In genomic region chr15:67542192-67542461, GRCh38 we compare ENCODE assay signal across 8 cellular contexts. TPM values are rescaled to one million over a fixed set of nuclear protein-coding genes. Genes with fewer than 3 reads are reported as not detected.
DNase-seq lines count a peak whose midpoint lies in the region; ATAC-seq and TF ChIP-seq lines count a peak whose summit lies in the region.

No MANE protein-coding gene starts in this region.

- H3K27me3 ChIP-seq in PC-9 (ENCODE audit: insufficient read depth, low read depth) (no peaks in the 10 kb centered on the region), endocrine pancreas (ENCODE audit: control insufficient read depth, insufficient read depth, low read length) (no peaks in the 10 kb centered on the region), neuron (ENCODE audit: insufficient read depth, low read length) (no peaks in the 10 kb centered on the region)

- no peaks in the 10 kb centered on the region for H3K9me2 ChIP-seq in PC-9 (ENCODE audit: insufficient read depth)

- no peak for ATAC-seq in HG03442 (IDR thresholded peaks at IDR 0.05; ENCODE audit: unreplicated experiment)

- H3K9me3 ChIP-seq in PC-9 (ENCODE audit: insufficient read depth, low read depth) (no peaks in the 10 kb centered on the region), endocrine pancreas (ENCODE audit: control insufficient read depth, low read length) (no peaks in the 10 kb centered on the region), neuron (ENCODE audit: low read length) (no peaks in the 10 kb centered on the region)

- H2AFZ ChIP-seq in PC-9 (peak overlapping the region; percentile 96), neuron (ENCODE audit: low read depth, low read length) (peak overlapping the region; percentile 82)

- peak overlapping the region; percentile 58 for H3K9ac ChIP-seq in endocrine pancreas (ENCODE audit: control insufficient read depth, insufficient read depth, low read length)

- intact Hi-C loops in PC-9 (cut with micrococcal nuclease; ENCODE audit: unreplicated experiment) = loop anchor here (5.0 kb wide), 1 partner anchor 295 kb away; no protein-coding TSS in a partner anchor

- TF ChIP-seq CTCF in PC-9 (conservative IDR thresholded peaks at IDR 0.05) = no peak

- CTCF ChIA-PET in PC-9 (lab: Charles Lee) = interaction anchor here (0.5 kb wide), 1 partner anchor 25 kb away, joined by 7 read pairs; no protein-coding TSS in a partner anchor

- H4K20me1 ChIP-seq in PC-9 (ENCODE audit: insufficient read depth) = no peaks in the 10 kb centered on the region

- H3F3A ChIP-seq in PC-9 (ENCODE audit: insufficient read depth, low read depth) = peaks cover 8% of the 10 kb centered on the region; the same call in 1 of the 2 replicates

- H3K79me2 ChIP-seq in PC-9 (ENCODE audit: low read depth) = no peaks in the 10 kb centered on the region

- H3K36me3 ChIP-seq in PC-9 (ENCODE audit: low read depth) = no peaks in the 10 kb centered on the region
- no peaks in the 10 kb centered on the region for H3K36me3 ChIP-seq in endocrine pancreas (ENCODE audit: control insufficient read depth, insufficient read depth, low read length)
- peaks cover 6% of the 10 kb centered on the region for H3K36me3 ChIP-seq in neuron (ENCODE audit: insufficient read depth, low read length)

- POLR2A ChIA-PET in PC-9 (lab: Charles Lee; ENCODE audit: unreplicated experiment) = interaction anchor here (0.7 kb wide), 2 partner anchors 37 to 59 kb away, joined by 4 to 12 read pairs; no protein-coding TSS in a partner anchor

- H3K4me2 ChIP-seq in PC-9 = peak overlapping the region; percentile 76

- peak overlapping the region; percentile 54 for H3K27ac ChIP-seq in PC-9

- DNase-seq in NCI-H2227 treated with DMSO at 0.1 percent for 48 hours (lab: John Stamatoyannopoulos, UW) = peak; percentile 48
- no peak for DNase-seq in NCI-H2227 (lab: John Stamatoyannopoulos, UW; ENCODE audit: unreplicated experiment)
- no peak for DNase-seq in PC-9
- DNase-seq in NCI-H1105 treated with DMSO at 0.1 percent for 48 hours (lab: John Stamatoyannopoulos, UW) = no peak
- DNase-seq in COR-L47 (lab: John Stamatoyannopoulos, UW) = no peak

- peak overlapping the region; percentile 82 for H3K4me3 ChIP-seq in PC-9
- H3K4me3 ChIP-seq in endocrine pancreas (ENCODE audit: control insufficient read depth, insufficient read depth, low read length) = peak overlapping the region; percentile 81
- peak overlapping the region; percentile 98 for H3K4me3 ChIP-seq in neuron (ENCODE audit: low read length)

- peaks cover 7% of the 10 kb centered on the region for H3K4me1 ChIP-seq in PC-9 (replicated peaks; ENCODE audit: insufficient read depth)
- H3K4me1 ChIP-seq in endocrine pancreas (ENCODE audit: control insufficient read depth, insufficient read depth, low read length) = no peaks in the 10 kb centered on the region
- peaks cover 16% of the 10 kb centered on the region for H3K4me1 ChIP-seq in neuron (ENCODE audit: insufficient read depth, low read length)

- BruUV-seq in PC-9 (replicated peaks; lab: Mats Ljungman, UMichigan) = TSS peak; percentile 80

RNA-seq across cellular contexts. Expression of gene MAP2K5, which starts 0.4 kb away (rescaled TPM):
- total RNA-seq in PC-9 (2021) = 25.6 and 26.9 TPM in 2 replicates

RNA-seq across cellular contexts. Expression of gene C15orf61, which starts 21.2 kb away (rescaled TPM):
- total RNA-seq in PC-9 (2021) = 6.5 and 6.8 TPM in 2 replicates
